In genomic region chr3:136730595-136731273, GRCh38 we compare ENCODE assay signal across 9 cellular contexts.
A peak's percentile ranks its signal among the peaks of the same experiment; 100 is the strongest.
DNase-seq lines count a peak whose midpoint lies in the region; ATAC-seq lines count a peak whose summit lies in the region.
"Had no signal": no experiment of that assay in that cellular context is flagged by ENCODE, and none has a peak within 500 bp of the region (broad histone marks: within the 10 kb centered on the region; RNA-seq: fewer than 3 reads in every experiment).

No MANE protein-coding gene starts in this region.

- H3K27me3 Mint-ChIP-seq in memory B cell, result no peaks in the 10 kb centered on the region

- H3K27ac Mint-ChIP-seq in memory B cell, result no peak overlapping the region

- H3K36me3 Mint-ChIP-seq in memory B cell, result no peaks in the 10 kb centered on the region

- ATAC-seq in GM18502 (IDR thresholded peaks at IDR 0.05; ENCODE audit: poor library complexity, unreplicated experiment) (peak; percentile 66), GM21390 (IDR thresholded peaks at IDR 0.05; ENCODE audit: unreplicated experiment) (peak; percentile 68), HG03378 (IDR thresholded peaks at IDR 0.05; ENCODE audit: unreplicated experiment) (peak; percentile 47), memory B cell (ENCODE audit: low read depth) (peak; percentile 52)

- no peak overlapping the region for H3K4me3 Mint-ChIP-seq in memory B cell

- no peaks in the 10 kb centered on the region for H3K9me3 Mint-ChIP-seq in memory B cell

- peaks cover 36% of the 10 kb centered on the region for H3K4me1 Mint-ChIP-seq in memory B cell

- DNase-seq in memory B cell (ENCODE audit: low spot score in 2 of 2), result no peak
- DNase-seq in nucleus accumbens (lab: John Stamatoyannopoulos, UW), result no peak
- DNase-seq in DMS 273 (lab: John Stamatoyannopoulos, UW; ENCODE audit: unreplicated experiment), result no peak
- no peak for DNase-seq in 8988T
- DNase-seq in inferior parietal cortex (ENCODE audit: extremely low spot score), result no peak
- DNase-seq: NCI-H1694 treated with DMSO at 0.1 percent for 48 hours had no signal
